In the genomic region with DNA sequence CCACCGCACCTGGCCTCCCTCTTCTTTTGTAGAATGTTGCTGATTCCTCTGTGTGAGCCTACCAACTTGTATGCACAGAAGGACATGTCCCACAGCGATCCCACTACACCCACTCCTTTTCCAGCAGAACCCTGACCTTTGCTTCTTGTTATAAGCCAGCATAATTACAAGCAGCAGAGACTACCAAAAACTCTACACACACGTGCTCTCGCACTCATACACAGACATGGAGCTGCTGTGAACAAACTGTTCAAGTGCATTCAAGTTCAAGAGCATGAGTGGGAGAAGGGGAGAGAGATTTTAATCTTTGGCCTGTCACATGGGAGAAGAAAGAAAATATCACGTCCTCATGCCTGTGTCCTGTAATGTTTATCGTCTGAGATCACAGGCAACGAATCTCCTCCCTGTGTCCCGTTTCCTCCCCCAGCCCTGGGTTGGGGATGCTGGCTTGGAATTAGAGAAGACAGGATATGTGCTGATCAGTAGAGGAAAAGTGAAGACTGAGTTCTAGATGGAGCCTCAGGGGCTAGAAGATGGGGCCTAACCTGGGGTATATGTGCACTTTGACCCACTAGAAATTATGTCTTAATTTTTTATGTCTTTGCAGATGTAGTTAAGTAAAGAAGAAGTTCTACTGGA, we compare ENCODE assay signal across 24 cellular contexts.
DNase-seq lines count a peak whose midpoint lies in the region; ATAC-seq and TF ChIP-seq lines count a peak whose summit lies in the region.
"Had no signal": no experiment of that assay in that cellular context is flagged by ENCODE, and none has a peak within 500 bp of the region (broad histone marks: within the 10 kb centered on the region; RNA-seq: fewer than 3 reads in every experiment).

No MANE protein-coding gene starts in this region.

- in situ Hi-C loops in transverse colon (cut with MboI; ENCODE audit: low pct_ligation_motif_present in 1 of 4, low pct_unique_long_range_greater_than_20kb in 1 of 4, low sequenced_read_pairs in 3 of 4), result no loop called here

- POLR2A ChIA-PET in PC-3 (lab: Charles Lee; ENCODE audit: unreplicated experiment), result no interaction called here

- H3K79me2 ChIP-seq in PC-3 (ENCODE audit: low read length), result no peaks in the 10 kb centered on the region

- TF ChIP-seq EP300 in esophagus muscularis mucosa (IDR thresholded peaks at IDR 0.05), result no peak
- TF ChIP-seq EP300 in transverse colon (IDR thresholded peaks at IDR 0.05; ENCODE audit: low read depth), result no peak

- no peak for TF ChIP-seq CTCF in esophagus muscularis mucosa (IDR thresholded peaks at IDR 0.05)
- no peak for TF ChIP-seq CTCF in lung (IDR thresholded peaks at IDR 0.05; ENCODE audit: control extremely low read depth, extremely low read depth)
- no peak for TF ChIP-seq CTCF in upper lobe of right lung (IDR thresholded peaks at IDR 0.05)
- TF ChIP-seq CTCF in transverse colon (IDR thresholded peaks at IDR 0.05), result no peak
- TF ChIP-seq CTCF in PC-3 (conservative IDR thresholded peaks at IDR 0.05; ENCODE audit: low read depth, low read length), result no peak
- TF ChIP-seq CTCF in prostate gland (IDR thresholded peaks at IDR 0.05), result no peak

- no peaks in the 10 kb centered on the region for H3K36me3 ChIP-seq in esophagus muscularis mucosa
- H3K36me3 ChIP-seq in lung (ENCODE audit: control insufficient read depth in 2 of 2, insufficient read depth in 2 of 2, low read length in 2 of 2), result no peaks in the 10 kb centered on the region
- H3K36me3 ChIP-seq in upper lobe of right lung, result no peaks in the 10 kb centered on the region
- no peaks in the 10 kb centered on the region for H3K36me3 ChIP-seq in transverse colon
- no peaks in the 10 kb centered on the region for H3K36me3 ChIP-seq in PC-3 (ENCODE audit: low read depth, low read length)
- no peaks in the 10 kb centered on the region for H3K36me3 ChIP-seq in prostate gland
- H3K36me3 ChIP-seq: SJSA1 had no signal

- peak; percentile 49 for ATAC-seq in left colon
- peak; percentile 27 for ATAC-seq in lung (ENCODE audit: insufficient read depth, low FRiP score)
- ATAC-seq in upper lobe of right lung, result peak; percentile 78
- no peak for ATAC-seq in PC-3
- ATAC-seq: GM23338 had no signal

- no peak overlapping the region for H3K27ac ChIP-seq in esophagus muscularis mucosa (replicated peaks in 1 of 4)
- peak overlapping the region in 1 of 2 donors; percentile 9 for H3K27ac ChIP-seq in lung (ENCODE audit: low read depth in 1 of 2, low read length in 1 of 2)
- peak overlapping the region; percentile 4 for H3K27ac ChIP-seq in upper lobe of right lung
- no peak overlapping the region for H3K27ac ChIP-seq in transverse colon
- no peak overlapping the region for H3K27ac ChIP-seq in PC-3 (ENCODE audit: low read length)
- peak overlapping the region in 1 of 2 donors; percentile 28 for H3K27ac ChIP-seq in prostate gland
- H3K27ac ChIP-seq: KMS-11, SJSA1 had no signal

- no peaks in the 10 kb centered on the region for H3K9me2 ChIP-seq in PC-3 (replicated peaks; ENCODE audit: low read length)

- H3K4me1 ChIP-seq in esophagus muscularis mucosa (no peaks in the 10 kb centered on the region), lung (ENCODE audit: control insufficient read depth in 2 of 2, insufficient read depth in 2 of 2, low read length in 2 of 2) (no peaks in the 10 kb centered on the region), upper lobe of right lung (peaks cover 9% of the 10 kb centered on the region), transverse colon (peaks cover 0 to 4% (median 0%) of the 10 kb centered on the region in 4 donors), PC-3 (ENCODE audit: insufficient read depth, low read length) (no peaks in the 10 kb centered on the region), prostate gland (replicated peaks) (no peaks in the 10 kb centered on the region)

- no peaks in the 10 kb centered on the region for H3F3A ChIP-seq in PC-3 (ENCODE audit: low read length, unreplicated experiment)

- H2AFZ ChIP-seq in PC-3 (ENCODE audit: low read length), result no peak overlapping the region
- H2AFZ ChIP-seq: GM23338 had no signal

- BruUV-seq in PC-3 (replicated peaks; lab: Mats Ljungman, UMichigan), result no TSS peak

- H3K4me3 ChIP-seq in esophagus muscularis mucosa (no peak overlapping the region), lung (no peak overlapping the region), upper lobe of right lung (no peak overlapping the region), transverse colon (no peak overlapping the region), PC-3 (ENCODE audit: low read length) (no peak overlapping the region), prostate gland (no peak overlapping the region)
- H3K4me3 ChIP-seq: GM23338, SJSA1 had no signal

- H4K20me1 ChIP-seq in PC-3 (ENCODE audit: low read length), result no peaks in the 10 kb centered on the region

- DNase-seq in esophagus muscularis mucosa (ENCODE audit: extremely low spot score), result peak; percentile 78
- no peak for DNase-seq in left colon
- no peak for DNase-seq in lung (ENCODE audit: low spot score)
- DNase-seq in upper lobe of right lung, result no peak
- no peak for DNase-seq in transverse colon
- DNase-seq in PC-3, result no peak
- no peak for DNase-seq in prostate gland (ENCODE audit: low spot score)
- DNase-seq: C1 segment of cervical spinal cord; CD4-positive, alpha-beta memory T cell; COR-L47; DMS53; H9; IMR-90; NCI-H1048; NCI-H1417; NCI-H1694; NCI-H2081; NCI-H2227 treated with DMSO at 0.1 percent for 48 hours; NCI-H526 treated with DMSO at 0.1 percent for 48 hours; Right ventricle myocardium superior; RPMI8226 had no signal

- WGBS in esophagus muscularis mucosa, result 76% methylated on average over 8 of the region's 8 CpGs
- WGBS in lung, 2 donors, result 51 to 80% methylated on average over 8 of the region's 8 CpGs
- WGBS in transverse colon (ENCODE audit: low coverage in 1 of 2), 2 donors, result 58 to 88% methylated on average over 4 to 8 of the region's 8 CpGs
- 58% methylated on average over 8 of the region's 8 CpGs for WGBS in prostate gland

- no peak overlapping the region for H3K9ac ChIP-seq in PC-3 (ENCODE audit: low read length)
- H3K9ac ChIP-seq: KMS-11 had no signal

- H3K4me2 ChIP-seq in PC-3 (ENCODE audit: low read length), result no peak overlapping the region
- H3K4me2 ChIP-seq: GM23338, KMS-11 had no signal

- no peak for TF ChIP-seq POLR2A in esophagus muscularis mucosa (IDR thresholded peaks at IDR 0.05; ENCODE audit: low read depth)
- TF ChIP-seq POLR2A in transverse colon (IDR thresholded peaks at IDR 0.05), result no peak
- TF ChIP-seq POLR2A in prostate gland (IDR thresholded peaks at IDR 0.05), result no peak

- CTCF ChIA-PET in PC-3 (lab: Charles Lee), result no interaction called here

- intact Hi-C loops in esophagus muscularis mucosa (cut with DNase I) (no loop called here), left colon (cut with DNase I, micrococcal nuclease) (no loop called here), upper lobe of right lung (cut with DNase I) (no loop called here), transverse colon (cut with DNase I; ENCODE audit: low total_unique reads) (no loop called here), PC-3 (cut with micrococcal nuclease) (no loop called here), prostate gland (cut with DNase I) (no loop called here)

- H3K27me3 ChIP-seq in esophagus muscularis mucosa (no peaks in the 10 kb centered on the region), lung (ENCODE audit: control insufficient read depth, insufficient read depth) (no peaks in the 10 kb centered on the region), upper lobe of right lung (no peaks in the 10 kb centered on the region), transverse colon (no peaks in the 10 kb centered on the region), PC-3 (ENCODE audit: low read length) (no peaks in the 10 kb centered on the region), prostate gland (replicated peaks; ENCODE audit: insufficient read depth) (no peaks in the 10 kb centered on the region)
- H3K27me3 ChIP-seq: SJSA1 had no signal

- H3K9me3 ChIP-seq in esophagus muscularis mucosa (no peaks in the 10 kb centered on the region), lung (ENCODE audit: control insufficient read depth in 2 of 2, insufficient read depth in 1 of 2, low read length in 1 of 2) (no peaks in the 10 kb centered on the region), upper lobe of right lung (no peaks in the 10 kb centered on the region), transverse colon (no peaks in the 10 kb centered on the region), PC-3 (ENCODE audit: low read length) (no peaks in the 10 kb centered on the region), prostate gland (no peaks in the 10 kb centered on the region)
- H3K9me3 ChIP-seq: SJSA1 had no signal
